8 cellular contexts compared by ENCODE assay signal in the genomic region with DNA sequence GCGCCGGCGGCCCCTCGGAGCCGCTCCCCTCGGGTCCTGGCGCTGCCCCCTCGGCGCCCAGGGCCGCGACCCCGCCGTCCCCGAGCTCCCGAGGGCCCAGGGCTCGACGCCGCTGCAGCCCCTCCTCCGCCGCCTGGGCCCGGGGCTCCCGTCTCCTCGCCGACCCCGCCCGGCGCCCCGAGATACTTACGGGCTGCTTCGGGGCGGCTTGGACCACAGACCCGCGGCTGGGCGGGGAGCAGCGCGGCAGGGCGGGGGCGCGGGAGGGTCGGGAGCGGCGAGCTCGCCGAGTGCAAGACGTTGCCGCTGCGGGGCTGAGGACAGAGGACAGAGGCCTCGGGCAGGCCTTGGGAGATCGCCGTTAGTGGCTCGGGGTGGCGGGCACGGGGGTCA. TPM values are rescaled to one million over a fixed set of nuclear protein-coding genes. Genes with fewer than 3 reads are reported as not detected.
A peak's percentile ranks its signal among the peaks of the same experiment; 100 is the strongest.
DNase-seq lines count a peak whose midpoint lies in the region; ATAC-seq and TF ChIP-seq lines count a peak whose summit lies in the region.

No MANE protein-coding gene starts in this region.

- no peak for TF ChIP-seq POLR2A in tibial nerve (IDR thresholded peaks at IDR 0.05)
- no peak for TF ChIP-seq POLR2A in GM18505 (IDR thresholded peaks at IDR 0.05; ENCODE audit: borderline replicate concordance, extremely low read depth, insufficient read depth, insufficient read length)

- H3K27me3 ChIP-seq in adipocyte (replicated peaks; ENCODE audit: control insufficient read depth, insufficient read depth, low read length) (no peaks in the 10 kb centered on the region), left lung (no peaks in the 10 kb centered on the region), tibial nerve (no peaks in the 10 kb centered on the region)

- peak overlapping the region; percentile 98 for H3K9ac ChIP-seq in adipocyte (ENCODE audit: low read length)

- H3K27ac ChIP-seq in left lung, result peak overlapping the region; percentile 97 to 100
- peak overlapping the region; percentile 98 to 100 (median 98) for H3K27ac ChIP-seq in tibial nerve

- TF ChIP-seq EP300 in tibial nerve (IDR thresholded peaks at IDR 0.05), result no peak

- H3K4me1 ChIP-seq in adipocyte (ENCODE audit: control insufficient read depth, insufficient read depth, low read length) (peaks cover 43% of the 10 kb centered on the region), left lung (peaks cover 7 to 41% of the 10 kb centered on the region in 2 donors), tibial nerve (peaks cover 0 to 53% (median 19%) of the 10 kb centered on the region in 4 donors)

- 1 to 2% methylated on average over 12 to 30 of the region's 53 CpGs for WGBS in tibial nerve, 2 donors

- H3K36me3 ChIP-seq in adipocyte (ENCODE audit: control insufficient read depth, insufficient read depth, low read length, severe bottlenecking), result peaks cover 31% of the 10 kb centered on the region
- H3K36me3 ChIP-seq in left lung, result peaks cover 0 to 16% of the 10 kb centered on the region in 2 donors
- peaks cover 0 to 18% (median 16%) of the 10 kb centered on the region in 3 donors for H3K36me3 ChIP-seq in tibial nerve

- H3K9me3 ChIP-seq in adipocyte (ENCODE audit: control insufficient read depth, low read length), result no peaks in the 10 kb centered on the region
- no peaks in the 10 kb centered on the region for H3K9me3 ChIP-seq in left lung
- H3K9me3 ChIP-seq in tibial nerve, result no peaks in the 10 kb centered on the region

- TF ChIP-seq CTCF in GM12875 (IDR thresholded peaks at IDR 0.05; ENCODE audit: borderline replicate concordance, insufficient read depth, low read depth, low read length) (no peak), left lung (IDR thresholded peaks at IDR 0.05) (no peak), tibial nerve (IDR thresholded peaks at IDR 0.05) (no peak)

- H3K4me3 ChIP-seq in GM12875 (ENCODE audit: low read depth, low read length), result peak overlapping the region; percentile 80
- H3K4me3 ChIP-seq in adipocyte (ENCODE audit: low read length), result peak overlapping the region; percentile 92
- H3K4me3 ChIP-seq in left lung, result peak overlapping the region; percentile 88
- H3K4me3 ChIP-seq in tibial nerve, result peak overlapping the region; percentile 84 to 98 (median 94)

- no peak for DNase-seq in adipocyte (ENCODE audit: low read depth)
- DNase-seq in left lung, result no peak
- DNase-seq in tibial nerve (ENCODE audit: low spot score in 2 of 2), result no peak
- no peak for DNase-seq in NK-92 (lab: John Stamatoyannopoulos, UW; ENCODE audit: unreplicated experiment)
- no peak for DNase-seq in activated CD4-positive, CD25-positive, alpha-beta regulatory T cell treated with anti-CD3 and anti-CD28 coated beads, Interleukin-2, amount 50 U/mL, for 72 hours

- intact Hi-C loops in left lung (cut with DNase I), result loop anchor here in 1 of 2 donors (5.0 kb wide), 1 partner anchor 81 kb away; no protein-coding TSS in a partner anchor

- ATAC-seq in HG02885 (IDR thresholded peaks at IDR 0.05; ENCODE audit: poor library complexity, unreplicated experiment) (peak; percentile 2), left lung (no peak), GM18505 (IDR thresholded peaks at IDR 0.05; ENCODE audit: unreplicated experiment) (no peak)

RNA-seq across cellular contexts. Expression of gene TOB1, which starts 0.3 kb away (rescaled TPM):
- total RNA-seq in left lung (10 to 100 TPM; 53.4 to 81.1 TPM), tibial nerve (100 to 1,000 TPM in 1 of 4 donors, 10 to 100 TPM in 3; 48.6 to 142 (median 81.3) TPM)

RNA-seq across cellular contexts. Expression of gene WFIKKN2, which starts 30.5 kb away (rescaled TPM):
- total RNA-seq in left lung, result not detected
- 1 to 10 TPM in 3 of 4 donors, not detected in 1; 1.0 to 2.2 (median 1.2) TPM for total RNA-seq in tibial nerve
